Comparison of ENCODE assay signal across 8 cellular contexts in the genomic region with DNA sequence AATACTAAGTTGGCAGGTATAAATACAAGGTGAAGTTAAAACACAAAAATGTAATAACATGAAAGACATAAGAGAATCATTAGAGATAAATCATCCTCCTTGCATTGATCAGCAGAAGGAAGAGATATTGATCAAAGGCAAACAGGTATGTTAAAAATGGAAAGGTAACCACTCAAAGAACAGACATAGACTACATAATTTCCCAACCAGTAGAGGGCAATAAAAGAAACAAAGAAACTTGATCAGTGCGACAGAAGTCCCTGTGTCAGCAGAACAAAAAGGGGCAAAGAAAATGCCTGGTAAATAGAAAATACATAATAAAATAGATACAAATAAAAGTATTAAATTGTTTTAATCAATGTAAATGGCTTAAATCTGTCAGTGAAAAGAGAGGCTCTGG. TPM values are rescaled to one million over a fixed set of nuclear protein-coding genes. Genes with fewer than 3 reads are reported as not detected.
DNase-seq lines count a peak whose midpoint lies in the region; ATAC-seq and TF ChIP-seq lines count a peak whose summit lies in the region.

No MANE protein-coding gene starts in this region.

- no peak overlapping the region for H3K18ac ChIP-seq in mesenchymal stem cell (ENCODE audit: low read depth in 1 of 2, low read length in 2 of 2)

- H2AK5ac ChIP-seq in mesenchymal stem cell (ENCODE audit: low read length, severe bottlenecking) = no peak overlapping the region

- H3K36me3 ChIP-seq in BE2C = no peaks in the 10 kb centered on the region
- H3K36me3 ChIP-seq in mesenchymal stem cell (ENCODE audit: control insufficient read depth in 1 of 2, insufficient read depth in 2 of 2, low read depth in 1 of 2, low read length in 2 of 2) = peaks cover 0 to 9% of the 10 kb centered on the region in 2 experiments
- H3K36me3 ChIP-seq in colonic mucosa = no peaks in the 10 kb centered on the region

- no peak overlapping the region for H2BK12ac ChIP-seq in mesenchymal stem cell (ENCODE audit: low read length in 2 of 2)

- H3K4me1 ChIP-seq in BE2C (no peaks in the 10 kb centered on the region), mesenchymal stem cell (ENCODE audit: control insufficient read depth, insufficient read depth, low read depth, low read length) (no peaks in the 10 kb centered on the region), colonic mucosa (no peaks in the 10 kb centered on the region)

- H3K27ac ChIP-seq in RWPE1 (no peak overlapping the region), mesenchymal stem cell (ENCODE audit: low read length, poor library complexity, severe bottlenecking) (no peak overlapping the region), colonic mucosa (no peak overlapping the region)

- DNase-seq in BE2C (no peak), HT-29 (ENCODE audit: low spot score) (peak; percentile 31), RWPE1 (ENCODE audit: low spot score) (peak; percentile 17), inferior parietal cortex (ENCODE audit: extremely low spot score) (peak; percentile 65), mesenchymal stem cell (no peak), colonic mucosa (no peak)

- POLR2A ChIA-PET in RWPE1 (lab: Yijun Ruan, JAX; ENCODE audit: low non-redundant PET) = no interaction called here

- H3K4me3 ChIP-seq in BE2C (ENCODE audit: low read depth, low read length) (no peak overlapping the region), mesenchymal stem cell (ENCODE audit: insufficient read depth in 1 of 2, low read depth in 1 of 2, low read length in 2 of 2) (no peak overlapping the region), colonic mucosa (no peak overlapping the region)

- H2AFZ ChIP-seq in mesenchymal stem cell (ENCODE audit: low read depth, low read length) = no peak overlapping the region

- H3K9me3 ChIP-seq in BE2C (no peaks in the 10 kb centered on the region), mesenchymal stem cell (ENCODE audit: control insufficient read depth, low read length) (no peaks in the 10 kb centered on the region), colonic mucosa (no peaks in the 10 kb centered on the region)

- TF ChIP-seq CTCF in BE2C (IDR thresholded peaks at IDR 0.05; ENCODE audit: low read depth, low read length) (peak; percentile 53), RWPE1 (conservative IDR thresholded peaks at IDR 0.05; ENCODE audit: low read depth) (peak; percentile 28; the same call in 1 of the 2 replicates), colonic mucosa (IDR thresholded peaks at IDR 0.05) (no peak)

- H3K4ac ChIP-seq in mesenchymal stem cell (ENCODE audit: low read depth in 1 of 2, low read length in 2 of 2) = no peak overlapping the region

- no peak overlapping the region for H2BK120ac ChIP-seq in mesenchymal stem cell (ENCODE audit: low read depth, low read length)

- CTCF ChIA-PET in RWPE1 (lab: Yijun Ruan, JAX) = interaction anchor here (0.7 to 1.0 kb wide), 2 partner anchors 27 to 63 kb away, joined by 3 to 7 read pairs; no protein-coding TSS in a partner anchor

- no CpG with 5 or more reads among the region's 1 CpG for WGBS in mesenchymal stem cell

- no peak overlapping the region for H3K14ac ChIP-seq in mesenchymal stem cell (ENCODE audit: low read length in 2 of 2)

- H2BK15ac ChIP-seq in mesenchymal stem cell (ENCODE audit: low read depth, poor library complexity, severe bottlenecking) = no peak overlapping the region

- H3K23ac ChIP-seq in mesenchymal stem cell (ENCODE audit: low read length in 2 of 2) = no peak overlapping the region

- ATAC-seq in GM21367 (IDR thresholded peaks at IDR 0.05; ENCODE audit: unreplicated experiment) = no peak
- no peak for ATAC-seq in GM19328 (IDR thresholded peaks at IDR 0.05; ENCODE audit: unreplicated experiment)

- no peak overlapping the region for H4K8ac ChIP-seq in mesenchymal stem cell (ENCODE audit: low read length)

- peaks cover 2% of the 10 kb centered on the region for H3K79me1 ChIP-seq in mesenchymal stem cell (replicated peaks; ENCODE audit: low read length, poor library complexity, severe bottlenecking)

- H4K91ac ChIP-seq in mesenchymal stem cell (ENCODE audit: low read length) = no peak overlapping the region

- no peak overlapping the region for H2BK5ac ChIP-seq in mesenchymal stem cell (ENCODE audit: low read depth, low read length, poor library complexity, severe bottlenecking)

- H3K9ac ChIP-seq in mesenchymal stem cell (ENCODE audit: low read length) (no peak overlapping the region), colonic mucosa (ENCODE audit: low read depth in 2 of 2, low read length in 2 of 2) (no peak overlapping the region)

- H3K27me3 ChIP-seq in BE2C (no peaks in the 10 kb centered on the region), mesenchymal stem cell (ENCODE audit: control insufficient read depth in 1 of 2, insufficient read depth in 1 of 2, low read length in 2 of 2) (no peaks in the 10 kb centered on the region), colonic mucosa (no peaks in the 10 kb centered on the region)

- no peak overlapping the region for H3K4me2 ChIP-seq in mesenchymal stem cell (ENCODE audit: low read length, poor library complexity, severe bottlenecking)

- intact Hi-C loops in colonic mucosa (cut with DNase I) = loop anchor here (5.0 kb wide), 1 partner anchor 159 kb away; no protein-coding TSS in a partner anchor

RNA-seq across cellular contexts. Expression of gene FAM228A, which starts 53.6 kb away (rescaled TPM):
- polyA plus RNA-seq in BE2C (2012; ENCODE audit: insufficient read depth, insufficient read length, low read depth) = not detected
- not detected in 2 replicates for total RNA-seq in HT-29 (2014; rRNA removed; shearing (Covaris generic))
- 0.76 TPM for polyA plus RNA-seq in mesenchymal stem cell (2013, experiment 1 of 2)
- polyA plus RNA-seq in mesenchymal stem cell (2013, experiment 2 of 2) = 0.52 TPM
- not detected for total RNA-seq in colonic mucosa

Comparison
In these comparisons a context has a peak if more than half of its experiments do, and no peak if none do; other contexts are left out.
1. DNase-seq: peak in HT-29 (single experiment), RWPE1 (single experiment) and inferior parietal cortex (single experiment); none in BE2C (single experiment), mesenchymal stem cell (single experiment) and colonic mucosa (single experiment).